ENCODE assay signal across 11 cellular contexts in genomic region chr18:48186084-48186798, GRCh38.
A peak's percentile ranks its signal among the peaks of the same experiment; 100 is the strongest.
DNase-seq lines count a peak whose midpoint lies in the region; ATAC-seq and TF ChIP-seq lines count a peak whose summit lies in the region.
"Had no signal": no experiment of that assay in that cellular context is flagged by ENCODE, and none has a peak within 500 bp of the region (broad histone marks: within the 10 kb centered on the region; RNA-seq: fewer than 3 reads in every experiment).

No MANE protein-coding gene starts in this region.

- TF ChIP-seq POLR2A in lower leg skin (IDR thresholded peaks at IDR 0.05) = no peak

- intact Hi-C loops in heart right ventricle (cut with DNase I) (loop anchor here in 1 of 10 donors (5.0 kb wide), 1 partner anchor 49 kb away; no protein-coding TSS in a partner anchor), lower leg skin (cut with DNase I; ENCODE audit: low total_unique reads) (no loop called here)

- WGBS in heart right ventricle, 2 donors = 50 to 54% methylated on average over 20 of the region's 20 CpGs
- 68 to 70% methylated on average over 20 of the region's 20 CpGs for WGBS in lower leg skin, 2 donors

- H3K27me3 ChIP-seq in heart right ventricle (no peaks in the 10 kb centered on the region), MG63 (no peaks in the 10 kb centered on the region)

- no peak overlapping the region for H3K27ac ChIP-seq in heart right ventricle
- H3K27ac ChIP-seq: A549 had no signal

- H3K9me3 ChIP-seq in heart right ventricle = no peaks in the 10 kb centered on the region
- no peaks in the 10 kb centered on the region for H3K9me3 ChIP-seq in MG63
- H3K9me3 ChIP-seq: A549 had no signal

- H3K4me3 ChIP-seq in heart right ventricle = no peak overlapping the region
- no peak overlapping the region for H3K4me3 ChIP-seq in lower leg skin (ENCODE audit: low read depth, poor library complexity, severe bottlenecking)
- H3K4me3 ChIP-seq in MG63 = no peak overlapping the region
- H3K4me3 ChIP-seq: A549 had no signal

- ATAC-seq in heart right ventricle = peak in 6 of 8 donors; percentile 12 to 78 (median 52)
- no peak for ATAC-seq in GM18517 (IDR thresholded peaks at IDR 0.05; ENCODE audit: unreplicated experiment)
- ATAC-seq: A549 had no signal

- H3K36me3 ChIP-seq in heart right ventricle (no peaks in the 10 kb centered on the region), MG63 (no peaks in the 10 kb centered on the region)

- H3K4me1 ChIP-seq in heart right ventricle = peaks cover 0 to 13% (median 4%) of the 10 kb centered on the region in 9 donors
- H3K4me1 ChIP-seq: A549 had no signal

- DNase-seq in NCI-H2107 treated with DMSO at 0.1 percent for 48 hours (lab: John Stamatoyannopoulos, UW; ENCODE audit: unreplicated experiment) (peak; percentile 48), NCI-H2107 (lab: John Stamatoyannopoulos, UW) (no peak), RPMI7951 (ENCODE audit: low read depth) (peak; percentile 18), heart right ventricle (no peak), retina (peak; percentile 89), lower leg skin (ENCODE audit: low spot score in 2 of 2) (no peak), MG63 (no peak)
- DNase-seq: activated CD4-positive, alpha-beta T cell treated with anti-CD3 and anti-CD28 coated beads for 48 hours; HCEC 1CT had no signal

- no peak for TF ChIP-seq CTCF in heart right ventricle (IDR thresholded peaks at IDR 0.05)
- TF ChIP-seq CTCF in lower leg skin (IDR thresholded peaks at IDR 0.05) = no peak

Comparison
In these comparisons a context has a peak if more than half of its experiments do, and no peak if none do; other contexts are left out.
1. DNase-seq: peak in NCI-H2107 treated with DMSO at 0.1 percent for 48 hours (single experiment), RPMI7951 (single experiment) and retina (single experiment); none in NCI-H2107 (single experiment), heart right ventricle (0 of 2), lower leg skin (0 of 2) and MG63 (single experiment).